Comparison of ENCODE assay signal across 13 cellular contexts in the genomic region with DNA sequence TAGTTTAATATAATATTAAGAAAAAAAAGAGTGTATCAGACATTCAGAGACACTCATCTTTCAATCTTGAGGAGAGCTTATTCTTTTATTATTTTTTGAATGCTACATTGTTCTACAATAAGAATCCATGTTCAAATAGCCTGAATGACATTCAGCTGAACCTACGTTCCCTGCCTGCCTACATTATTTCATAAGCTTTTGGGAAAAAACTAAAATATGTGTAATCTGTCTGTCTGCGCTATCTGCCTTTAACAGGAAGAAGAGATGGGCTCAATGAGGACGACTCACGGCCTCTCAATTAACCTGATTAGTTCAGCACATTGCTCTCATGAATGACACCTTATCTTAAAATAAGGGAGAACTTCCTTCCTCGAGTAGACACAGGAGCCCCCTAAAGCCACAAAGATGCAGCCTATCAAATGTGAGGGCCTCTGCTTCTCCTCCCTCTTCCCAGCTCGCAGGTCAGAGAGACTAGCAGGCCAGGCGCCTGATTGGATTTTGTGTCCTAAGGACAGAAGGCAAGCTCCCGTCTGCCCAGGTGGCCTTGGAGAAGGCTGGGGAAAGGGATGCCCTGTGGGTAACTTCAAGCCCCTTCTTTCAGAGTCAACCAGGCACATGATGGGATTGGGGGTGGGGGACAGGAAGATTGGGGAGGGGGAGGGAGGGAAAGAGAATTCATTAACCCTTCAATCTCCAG. TPM values are rescaled to one million over a fixed set of nuclear protein-coding genes. Genes with fewer than 3 reads are reported as not detected.
DNase-seq lines count a peak whose midpoint lies in the region; ATAC-seq and TF ChIP-seq lines count a peak whose summit lies in the region.
"Had no signal": no experiment of that assay in that cellular context is flagged by ENCODE, and none has a peak within 500 bp of the region (broad histone marks: within the 10 kb centered on the region; RNA-seq: fewer than 3 reads in every experiment).

No MANE protein-coding gene starts in this region.

- ATAC-seq in gastroesophageal sphincter (peak; percentile 32), HG02981 (IDR thresholded peaks at IDR 0.05; ENCODE audit: unreplicated experiment) (no peak), HG03135 (IDR thresholded peaks at IDR 0.05; ENCODE audit: unreplicated experiment) (no peak)

- TF ChIP-seq POLR2A in gastroesophageal sphincter (IDR thresholded peaks at IDR 0.05) = no peak
- TF ChIP-seq POLR2A in ovary (IDR thresholded peaks at IDR 0.05) = no peak

- H3K27me3 ChIP-seq in AG04450 (ENCODE audit: control insufficient read depth, insufficient read depth, low read length) (no peaks in the 10 kb centered on the region), SJCRH30 (no peaks in the 10 kb centered on the region), gastroesophageal sphincter (peaks cover 43% of the 10 kb centered on the region), ovary (no peaks in the 10 kb centered on the region)
- H3K27me3 ChIP-seq: upper lobe of left lung had no signal

- H3K27ac ChIP-seq in AG04450 (ENCODE audit: low read depth, low read length) = no peak overlapping the region
- H3K27ac ChIP-seq in SJCRH30 = peak overlapping the region; percentile 94
- peak overlapping the region in 3 of 4 donors; percentile 48 to 64 (median 55) for H3K27ac ChIP-seq in gastroesophageal sphincter
- peak overlapping the region; percentile 44 to 67 for H3K27ac ChIP-seq in ovary
- H3K27ac ChIP-seq: VCaP had no signal

- TF ChIP-seq CTCF in AG04450 (IDR thresholded peaks at IDR 0.05; ENCODE audit: low read depth, low read length) = no peak
- no peak for TF ChIP-seq CTCF in gastroesophageal sphincter (IDR thresholded peaks at IDR 0.05)
- no peak for TF ChIP-seq CTCF in ovary (IDR thresholded peaks at IDR 0.05)

- TF ChIP-seq EP300 in gastroesophageal sphincter (IDR thresholded peaks at IDR 0.05) (no peak), ovary (IDR thresholded peaks at IDR 0.05) (no peak)

- H3K4me3 ChIP-seq in AG04450 (ENCODE audit: low read depth, low read length) (peak overlapping the region; percentile 40; the same call in 1 of the 2 replicates), SJCRH30 (peak overlapping the region; percentile 60), gastroesophageal sphincter (peak overlapping the region in 1 of 2 donors; percentile 24), ovary (peak overlapping the region; percentile 9)
- H3K4me3 ChIP-seq: GM12878 had no signal

- no peaks in the 10 kb centered on the region for H3K9me3 ChIP-seq in AG04450 (ENCODE audit: control insufficient read depth, insufficient read depth, low read length)
- H3K9me3 ChIP-seq in SJCRH30 (replicated peaks) = no peaks in the 10 kb centered on the region
- no peaks in the 10 kb centered on the region for H3K9me3 ChIP-seq in gastroesophageal sphincter
- no peaks in the 10 kb centered on the region for H3K9me3 ChIP-seq in ovary
- H3K9me3 ChIP-seq: upper lobe of left lung had no signal

- DNase-seq in AG04450 (ENCODE audit: low read depth, low spot score) (no peak), SJCRH30 (peak; percentile 65 to 68), ovary (no peak), OCI-M2 (lab: John Stamatoyannopoulos, UW; ENCODE audit: unreplicated experiment) (no peak), medulla oblongata (ENCODE audit: extremely low spot score) (no peak)
- DNase-seq: activated gamma-delta T cell treated with Interleukin-2 at 50 U/mL for 16 hours, AML-193 had no signal

- POLR2A ChIA-PET in AG04450 (lab: Yijun Ruan, JAX) = interaction anchor here (0.7 kb wide), 2 partner anchors 22 to 75 kb away, joined by 4 read pairs; no protein-coding TSS in a partner anchor

- peaks cover 41% of the 10 kb centered on the region for H3K4me1 ChIP-seq in SJCRH30
- H3K4me1 ChIP-seq in gastroesophageal sphincter = peaks cover 0 to 20% (median 0%) of the 10 kb centered on the region in 3 donors
- H3K4me1 ChIP-seq in ovary (ENCODE audit: insufficient read depth) = peaks cover 6% of the 10 kb centered on the region
- H3K4me1 ChIP-seq: upper lobe of left lung had no signal

- CTCF ChIA-PET in AG04450 (lab: Charles Lee) = interaction anchor here (0.7 to 1.7 kb wide), 5 partner anchors 16 to 887 kb away, joined by 3 to 4 read pairs (median 4); no protein-coding TSS in a partner anchor

- H3K36me3 ChIP-seq in SJCRH30 (peaks cover 3% of the 10 kb centered on the region; the same call in 1 of the 2 replicates), gastroesophageal sphincter (no peaks in the 10 kb centered on the region), ovary (no peaks in the 10 kb centered on the region)
- H3K36me3 ChIP-seq: upper lobe of left lung had no signal

- intact Hi-C loops in ovary (cut with DNase I) = no loop called here

- 44% methylated on average over 8 of the region's 8 CpGs for WGBS in gastroesophageal sphincter (ENCODE audit: low coverage in 1 of 2), 2 donors
- 30 to 40% (median 31%) methylated on average over 8 of the region's 8 CpGs for WGBS in ovary, 3 donors

RNA-seq across cellular contexts. Expression of gene EBF1, which starts 37.7 kb away (rescaled TPM):
- polyA plus RNA-seq in AG04450 (2011; rRNA removed) (0.51 and 0.79 TPM in 2 replicates), ovary (10 to 100 TPM; 11.9 to 22.6 TPM)
- polyA minus RNA-seq in AG04450 (2011; rRNA and poly(A)+ RNA removed) = 2.0 and 3.2 TPM in 2 replicates
- 11.9 and 12.5 TPM in 2 replicates for total RNA-seq in SJCRH30 (2014; rRNA removed; shearing (Covaris generic))
- total RNA-seq in gastroesophageal sphincter (10 to 100 TPM; 16.8 to 28.5 (median 24.3) TPM), ovary (10 to 100 TPM in 6 of 7 donors, 1 to 10 TPM in 1; 6.7 to 51.0 (median 26.1) TPM)

Comparison
In these comparisons a context has a peak if more than half of its experiments do, and no peak if none do; other contexts are left out.
1. DNase-seq: peak in SJCRH30 (2 of 2); none in AG04450 (single experiment), ovary (0 of 5), OCI-M2 (single experiment) and medulla oblongata (single experiment).